In genomic region chr5:171907731-171908343, GRCh38 we compare ENCODE assay signal across 8 cellular contexts.
A peak's percentile ranks its signal among the peaks of the same experiment; 100 is the strongest.
DNase-seq lines count a peak whose midpoint lies in the region; ATAC-seq, FAIRE-seq and TF ChIP-seq lines count a peak whose summit lies in the region.

No MANE protein-coding gene starts in this region.

- peak; percentile 74 for TF ChIP-seq CTCF in fibroblast of the aortic adventitia (IDR thresholded peaks at IDR 0.05; ENCODE audit: insufficient read depth, low read length)

- DNase-seq in AML-193 (lab: John Stamatoyannopoulos, UW) (peak; percentile 65 to 68), GM12892 (ENCODE audit: insufficient read length) (no peak), NCI-H69 (lab: John Stamatoyannopoulos, UW) (peak; percentile 75), activated T-cell treated with anti-CD3 and anti-CD28 coated beads for 24 hours (ENCODE audit: low read depth) (peak; percentile 53), fibroblast of the aortic adventitia (ENCODE audit: low read depth) (peak; percentile 82), non-pigmented ciliary epithelial cell (ENCODE audit: low read depth) (peak; percentile 9)

- H3K4me3 ChIP-seq in fibroblast of the aortic adventitia (ENCODE audit: low read depth, low read length): no peak overlapping the region

- peak; percentile 74 for FAIRE-seq in GM12892 (lab: Jason Lieb, UNC)

- peak; percentile 60 for ATAC-seq in HG03095 (IDR thresholded peaks at IDR 0.05; ENCODE audit: unreplicated experiment)
- ATAC-seq in GM18505 (IDR thresholded peaks at IDR 0.05; ENCODE audit: unreplicated experiment): no peak

- TF ChIP-seq POLR2A in GM12892 (IDR thresholded peaks at IDR 0.05; ENCODE audit: low read depth, low read length) (no peak), GM18505 (IDR thresholded peaks at IDR 0.05; ENCODE audit: borderline replicate concordance, extremely low read depth, insufficient read depth, insufficient read length) (no peak)
